ENCODE assay signal across 1 cellular context in the genomic region with DNA sequence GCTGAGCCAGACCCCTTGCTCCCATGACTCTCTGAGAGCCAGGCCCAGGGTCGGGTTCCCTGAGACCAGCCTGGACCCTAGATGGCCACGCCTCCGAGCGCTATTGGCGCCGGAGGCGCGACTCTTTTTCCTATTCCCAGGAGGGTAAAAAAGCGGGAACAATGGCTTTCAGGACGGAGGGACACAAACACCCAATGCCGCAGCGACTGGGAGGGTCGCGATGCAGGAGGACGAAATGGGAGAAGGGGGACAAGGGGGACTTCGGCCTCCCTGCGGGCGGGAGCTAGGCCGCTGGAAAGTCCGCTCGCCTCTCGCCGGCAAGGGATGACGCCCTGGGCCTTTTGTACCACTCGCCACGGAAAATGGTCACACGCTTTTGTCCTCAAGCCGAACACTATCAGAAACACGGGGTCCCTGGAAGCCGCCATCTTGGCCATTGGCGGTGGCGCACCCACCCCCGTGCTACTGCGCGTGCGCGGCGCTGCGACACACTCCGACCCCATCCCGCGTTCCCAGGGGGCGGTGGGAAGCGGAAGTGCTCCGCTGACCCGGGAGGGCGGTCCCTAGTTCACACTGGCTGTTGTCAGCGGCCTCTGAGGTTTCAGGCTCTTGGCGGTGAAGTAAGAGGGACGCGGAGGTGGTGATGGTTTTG.
A peak's percentile ranks its signal among the peaks of the same experiment; 100 is the strongest.
TF ChIP-seq lines count a peak whose summit lies in the region.

No MANE protein-coding gene starts in this region.

TF ChIP-seq in HEK293, 187 proteins besides CTCF, POLR2A, EP300 and RAD21 (continued from another document):
- TF ChIP-seq, protein P1, sequence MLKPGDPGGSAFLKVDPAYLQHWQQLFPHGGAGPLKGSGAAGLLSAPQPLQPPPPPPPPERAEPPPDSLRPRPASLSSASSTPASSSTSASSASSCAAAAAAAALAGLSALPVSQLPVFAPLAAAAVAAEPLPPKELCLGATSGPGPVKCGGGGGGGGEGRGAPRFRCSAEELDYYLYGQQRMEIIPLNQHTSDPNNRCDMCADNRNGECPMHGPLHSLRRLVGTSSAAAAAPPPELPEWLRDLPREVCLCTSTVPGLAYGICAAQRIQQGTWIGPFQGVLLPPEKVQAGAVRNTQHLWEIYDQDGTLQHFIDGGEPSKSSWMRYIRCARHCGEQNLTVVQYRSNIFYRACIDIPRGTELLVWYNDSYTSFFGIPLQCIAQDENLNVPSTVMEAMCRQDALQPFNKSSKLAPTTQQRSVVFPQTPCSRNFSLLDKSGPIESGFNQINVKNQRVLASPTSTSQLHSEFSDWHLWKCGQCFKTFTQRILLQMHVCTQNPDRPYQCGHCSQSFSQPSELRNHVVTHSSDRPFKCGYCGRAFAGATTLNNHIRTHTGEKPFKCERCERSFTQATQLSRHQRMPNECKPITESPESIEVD (tag by site-specific recombination; IDR thresholded peaks at IDR 0.05) = no peak
- TF ChIP-seq ZNF335 (tag by site-specific recombination; conservative IDR thresholded peaks at IDR 0.05) = peak; percentile 84
- no peak for TF ChIP-seq HOXA7 (CRISPR knock-in tag; IDR thresholded peaks at IDR 0.05; ENCODE audit: borderline replicate concordance)
- no peak for TF ChIP-seq ZNF132 (tag by site-specific recombination; IDR thresholded peaks at IDR 0.05; ENCODE audit: borderline replicate concordance)
- TF ChIP-seq, protein P2, sequence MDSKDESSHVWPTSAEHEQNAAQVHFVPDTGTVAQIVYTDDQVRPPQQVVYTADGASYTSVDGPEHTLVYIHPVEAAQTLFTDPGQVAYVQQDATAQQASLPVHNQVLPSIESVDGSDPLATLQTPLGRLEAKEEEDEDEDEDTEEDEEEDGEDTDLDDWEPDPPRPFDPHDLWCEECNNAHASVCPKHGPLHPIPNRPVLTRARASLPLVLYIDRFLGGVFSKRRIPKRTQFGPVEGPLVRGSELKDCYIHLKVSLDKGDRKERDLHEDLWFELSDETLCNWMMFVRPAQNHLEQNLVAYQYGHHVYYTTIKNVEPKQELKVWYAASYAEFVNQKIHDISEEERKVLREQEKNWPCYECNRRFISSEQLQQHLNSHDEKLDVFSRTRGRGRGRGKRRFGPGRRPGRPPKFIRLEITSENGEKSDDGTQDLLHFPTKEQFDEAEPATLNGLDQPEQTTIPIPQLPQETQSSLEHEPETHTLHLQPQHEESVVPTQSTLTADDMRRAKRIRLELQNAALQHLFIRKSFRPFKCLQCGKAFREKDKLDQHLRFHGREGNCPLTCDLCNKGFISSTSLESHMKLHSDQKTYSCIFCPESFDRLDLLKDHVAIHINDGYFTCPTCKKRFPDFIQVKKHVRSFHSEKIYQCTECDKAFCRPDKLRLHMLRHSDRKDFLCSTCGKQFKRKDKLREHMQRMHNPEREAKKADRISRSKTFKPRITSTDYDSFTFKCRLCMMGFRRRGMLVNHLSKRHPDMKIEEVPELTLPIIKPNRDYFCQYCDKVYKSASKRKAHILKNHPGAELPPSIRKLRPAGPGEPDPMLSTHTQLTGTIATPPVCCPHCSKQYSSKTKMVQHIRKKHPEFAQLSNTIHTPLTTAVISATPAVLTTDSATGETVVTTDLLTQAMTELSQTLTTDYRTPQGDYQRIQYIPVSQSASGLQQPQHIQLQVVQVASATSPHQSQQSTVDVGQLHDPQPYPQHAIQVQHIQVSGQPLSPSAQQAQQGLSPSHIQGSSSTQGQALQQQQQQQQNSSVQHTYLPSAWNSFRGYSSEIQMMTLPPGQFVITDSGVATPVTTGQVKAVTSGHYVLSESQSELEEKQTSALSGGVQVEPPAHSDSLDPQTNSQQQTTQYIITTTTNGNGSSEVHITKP (tag by site-specific recombination; IDR thresholded peaks at IDR 0.05) = no peak
- TF ChIP-seq ZNF768 (tag by site-specific recombination; IDR thresholded peaks at IDR 0.05) = no peak
- no peak for TF ChIP-seq ZBTB21 (tag by site-specific recombination; IDR thresholded peaks at IDR 0.05)
- TF ChIP-seq, protein P3, sequence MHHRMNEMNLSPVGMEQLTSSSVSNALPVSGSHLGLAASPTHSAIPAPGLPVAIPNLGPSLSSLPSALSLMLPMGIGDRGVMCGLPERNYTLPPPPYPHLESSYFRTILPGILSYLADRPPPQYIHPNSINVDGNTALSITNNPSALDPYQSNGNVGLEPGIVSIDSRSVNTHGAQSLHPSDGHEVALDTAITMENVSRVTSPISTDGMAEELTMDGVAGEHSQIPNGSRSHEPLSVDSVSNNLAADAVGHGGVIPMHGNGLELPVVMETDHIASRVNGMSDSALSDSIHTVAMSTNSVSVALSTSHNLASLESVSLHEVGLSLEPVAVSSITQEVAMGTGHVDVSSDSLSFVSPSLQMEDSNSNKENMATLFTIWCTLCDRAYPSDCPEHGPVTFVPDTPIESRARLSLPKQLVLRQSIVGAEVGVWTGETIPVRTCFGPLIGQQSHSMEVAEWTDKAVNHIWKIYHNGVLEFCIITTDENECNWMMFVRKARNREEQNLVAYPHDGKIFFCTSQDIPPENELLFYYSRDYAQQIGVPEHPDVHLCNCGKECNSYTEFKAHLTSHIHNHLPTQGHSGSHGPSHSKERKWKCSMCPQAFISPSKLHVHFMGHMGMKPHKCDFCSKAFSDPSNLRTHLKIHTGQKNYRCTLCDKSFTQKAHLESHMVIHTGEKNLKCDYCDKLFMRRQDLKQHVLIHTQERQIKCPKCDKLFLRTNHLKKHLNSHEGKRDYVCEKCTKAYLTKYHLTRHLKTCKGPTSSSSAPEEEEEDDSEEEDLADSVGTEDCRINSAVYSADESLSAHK (tag by site-specific recombination; IDR thresholded peaks at IDR 0.05) = peak; percentile 84
- no peak for TF ChIP-seq ZBTB17 (tag by site-specific recombination; IDR thresholded peaks at IDR 0.05)
- TF ChIP-seq ZNF274 (IDR thresholded peaks at IDR 0.05; ENCODE audit: low read length) = no peak
- no peak for TF ChIP-seq ZNF274 (tag by site-specific recombination; IDR thresholded peaks at IDR 0.05; ENCODE audit: borderline replicate concordance)
- TF ChIP-seq ZNF350 (tag by site-specific recombination; IDR thresholded peaks at IDR 0.05) = no peak
- TF ChIP-seq, protein P4, sequence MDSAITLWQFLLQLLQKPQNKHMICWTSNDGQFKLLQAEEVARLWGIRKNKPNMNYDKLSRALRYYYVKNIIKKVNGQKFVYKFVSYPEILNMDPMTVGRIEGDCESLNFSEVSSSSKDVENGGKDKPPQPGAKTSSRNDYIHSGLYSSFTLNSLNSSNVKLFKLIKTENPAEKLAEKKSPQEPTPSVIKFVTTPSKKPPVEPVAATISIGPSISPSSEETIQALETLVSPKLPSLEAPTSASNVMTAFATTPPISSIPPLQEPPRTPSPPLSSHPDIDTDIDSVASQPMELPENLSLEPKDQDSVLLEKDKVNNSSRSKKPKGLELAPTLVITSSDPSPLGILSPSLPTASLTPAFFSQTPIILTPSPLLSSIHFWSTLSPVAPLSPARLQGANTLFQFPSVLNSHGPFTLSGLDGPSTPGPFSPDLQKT (IDR thresholded peaks at IDR 0.05; ENCODE audit: borderline replicate concordance, low read depth, low read length) = no peak
- no peak for TF ChIP-seq ZBTB20 (tag by site-specific recombination; IDR thresholded peaks at IDR 0.05)
- TF ChIP-seq MYNN (tag by site-specific recombination; IDR thresholded peaks at IDR 0.05; ENCODE audit: borderline replicate concordance) = no peak
- TF ChIP-seq, protein P5, sequence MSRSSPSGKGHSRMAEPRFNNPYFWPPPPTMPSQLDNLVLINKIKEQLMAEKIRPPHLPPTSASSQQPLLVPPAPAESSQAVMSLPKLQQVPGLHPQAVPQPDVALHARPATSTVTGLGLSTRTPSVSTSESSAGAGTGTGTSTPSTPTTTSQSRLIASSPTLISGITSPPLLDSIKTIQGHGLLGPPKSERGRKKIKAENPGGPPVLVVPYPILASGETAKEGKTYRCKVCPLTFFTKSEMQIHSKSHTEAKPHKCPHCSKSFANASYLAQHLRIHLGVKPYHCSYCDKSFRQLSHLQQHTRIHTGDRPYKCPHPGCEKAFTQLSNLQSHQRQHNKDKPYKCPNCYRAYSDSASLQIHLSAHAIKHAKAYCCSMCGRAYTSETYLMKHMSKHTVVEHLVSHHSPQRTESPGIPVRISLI (tag by site-specific recombination; IDR thresholded peaks at IDR 0.05) = no peak
- TF ChIP-seq HOXC10 (CRISPR knock-in tag; IDR thresholded peaks at IDR 0.05) = no peak
TF ChIP-seq in HEK293: peak in this region for 19.
